ENCODE assay signal across 1 cellular context in genomic region chr2:155633887-155634570, GRCh38.
TF ChIP-seq lines count a peak whose summit lies in the region.

No MANE protein-coding gene starts in this region.

TF ChIP-seq in GM12878, 131 proteins besides CTCF, POLR2A, EP300 and RAD21 (continued from another document):
- TF ChIP-seq CUX1 (IDR thresholded peaks at IDR 0.05; ENCODE audit: insufficient replicate concordance, low read depth, low read length) (no peak), BACH1 (IDR thresholded peaks at IDR 0.05; ENCODE audit: borderline replicate concordance) (peak; percentile 38; the same call in 1 of the 2 replicates), SKIL (IDR thresholded peaks at IDR 0.05; ENCODE audit: low read depth, poor library complexity, severe bottlenecking) (no peak), ATF3 (IDR thresholded peaks at IDR 0.05; ENCODE audit: borderline replicate concordance, extremely low read depth, low read depth, low read length) (no peak), ZNF687 (IDR thresholded peaks at IDR 0.05) (no peak), ZNF384 (IDR thresholded peaks at IDR 0.05; ENCODE audit: borderline replicate concordance, low read depth, low read length) (no peak), EZH2 (IDR thresholded peaks at IDR 0.05; ENCODE audit: borderline replicate concordance, control insufficient read depth, low read depth, low read length) (no peak), SUZ12 (IDR thresholded peaks at IDR 0.05; ENCODE audit: unreplicated experiment) (no peak), CREM (IDR thresholded peaks at IDR 0.05; ENCODE audit: low read depth) (no peak), NFIC (IDR thresholded peaks at IDR 0.05; ENCODE audit: low read depth, low read length) (peak; percentile 54), NR2C2 (IDR thresholded peaks at IDR 0.05; ENCODE audit: borderline replicate concordance, control insufficient read depth, insufficient read length, low read depth) (no peak), PBX3 (IDR thresholded peaks at IDR 0.05; ENCODE audit: insufficient replicate concordance, low read depth, low read length) (no peak), DPF2 (IDR thresholded peaks at IDR 0.05) (peak; percentile 79), PML (IDR thresholded peaks at IDR 0.05; ENCODE audit: low read length) (no peak), BCLAF1 (IDR thresholded peaks at IDR 0.05) (no peak), YBX1 (IDR thresholded peaks at IDR 0.05) (no peak), SMAD5 (IDR thresholded peaks at IDR 0.05; ENCODE audit: low read depth) (no peak), LARP7 (IDR thresholded peaks at IDR 0.05) (no peak), NFYA (IDR thresholded peaks at IDR 0.05; ENCODE audit: borderline replicate concordance, low read depth, low read length) (no peak)
